10 cellular contexts compared by ENCODE assay signal in the genomic region with DNA sequence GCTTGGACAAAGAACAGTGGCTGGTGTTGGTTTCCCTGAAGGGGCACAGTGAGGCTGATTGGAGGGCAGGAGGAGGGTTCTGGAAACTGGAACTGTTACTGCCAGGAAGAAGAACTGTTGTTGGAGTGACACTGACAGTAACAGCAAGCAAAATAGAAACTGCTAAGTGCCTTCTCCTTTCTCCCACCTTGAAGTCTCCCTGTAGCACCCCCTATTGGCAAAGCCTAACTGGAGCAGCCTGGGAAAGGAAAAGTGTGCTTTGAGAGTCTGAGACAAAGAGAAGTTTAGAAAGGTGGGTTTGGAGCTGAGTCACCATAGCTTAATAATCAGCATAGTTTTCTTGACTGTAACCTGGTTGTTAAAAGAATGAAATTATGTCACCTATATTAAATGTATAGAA. TPM values are rescaled to one million over a fixed set of nuclear protein-coding genes. Genes with fewer than 3 reads are reported as not detected.
DNase-seq lines count a peak whose midpoint lies in the region; TF ChIP-seq lines count a peak whose summit lies in the region.
"Had no signal": no experiment of that assay in that cellular context is flagged by ENCODE, and none has a peak within 500 bp of the region (broad histone marks: within the 10 kb centered on the region; RNA-seq: fewer than 3 reads in every experiment).

No MANE protein-coding gene starts in this region.

- H3K9me3 Mint-ChIP-seq in activated T-cell treated with anti-CD3 and anti-CD28 coated beads, Interleukin-2, amount 50 U/mL, for 24 hours = no peaks in the 10 kb centered on the region
- no peaks in the 10 kb centered on the region for H3K9me3 Mint-ChIP-seq in endodermal cell

- peaks cover 99% of the 10 kb centered on the region for H3K27me3 Mint-ChIP-seq in activated T-cell treated with anti-CD3 and anti-CD28 coated beads, Interleukin-2, amount 50 U/mL, for 24 hours
- H3K27me3 Mint-ChIP-seq in endodermal cell (ENCODE audit: insufficient read depth) = no peaks in the 10 kb centered on the region

- H3K27ac Mint-ChIP-seq in activated T-cell treated with anti-CD3 and anti-CD28 coated beads, Interleukin-2, amount 50 U/mL, for 24 hours = no peak overlapping the region
- H3K27ac Mint-ChIP-seq in endodermal cell = no peak overlapping the region

- no peak overlapping the region for H3K4me3 Mint-ChIP-seq in activated T-cell treated with anti-CD3 and anti-CD28 coated beads, Interleukin-2, amount 50 U/mL, for 24 hours
- no peak overlapping the region for H3K4me3 Mint-ChIP-seq in endodermal cell

- peak; percentile 91 for TF ChIP-seq CTCF in endodermal cell (conservative IDR thresholded peaks at IDR 0.05)
- TF ChIP-seq CTCF in retinal pigment epithelial cell (conservative IDR thresholded peaks at IDR 0.05; ENCODE audit: low read depth, low read length) = peak; percentile 62

- no peaks in the 10 kb centered on the region for H3K4me1 ChIP-seq in endodermal cell (ENCODE audit: control insufficient read depth, insufficient read depth, low read length)
- H3K4me1 ChIP-seq: ascending aorta had no signal

- no peaks in the 10 kb centered on the region for H3K36me3 Mint-ChIP-seq in activated T-cell treated with anti-CD3 and anti-CD28 coated beads, Interleukin-2, amount 50 U/mL, for 24 hours (ENCODE audit: low read depth)
- no peaks in the 10 kb centered on the region for H3K36me3 Mint-ChIP-seq in endodermal cell (ENCODE audit: low read depth)

- no peaks in the 10 kb centered on the region for H3K27me3 ChIP-seq in endodermal cell (ENCODE audit: control insufficient read depth, insufficient read depth, low read length, poor library complexity, severe bottlenecking)
- H3K27me3 ChIP-seq: ascending aorta, MG63 had no signal

- DNase-seq in activated T-cell treated with anti-CD3 and anti-CD28 coated beads, Interleukin-2, amount 50 U/mL, for 48 hours = peak; percentile 33 to 38
- DNase-seq in activated T-cell treated with anti-CD3 and anti-CD28 coated beads, Interleukin-2, amount 50 U/mL, for 24 hours = no peak
- DNase-seq in NCI-H460 (ENCODE audit: extremely low read depth, low read depth) (peak; percentile 21), endodermal cell (peak; percentile 90), retinal pigment epithelial cell (ENCODE audit: low read depth) (no peak), GM19240 (ENCODE audit: insufficient read length, low spot score) (no peak), activated gamma-delta T cell treated with Interleukin-2 at 50 U/mL for 16 hours (no peak), kidney tubule cell (ENCODE audit: low spot score) (no peak)
- DNase-seq: MG63 had no signal

- no peaks in the 10 kb centered on the region for H3K36me3 ChIP-seq in endodermal cell (ENCODE audit: control insufficient read depth, insufficient read depth, low read length)
- H3K36me3 ChIP-seq: ascending aorta, MG63 had no signal

- H3K27ac ChIP-seq in endodermal cell (ENCODE audit: low read depth, low read length) = no peak overlapping the region
- H3K27ac ChIP-seq: ascending aorta had no signal

- H3K4me3 ChIP-seq in endodermal cell (ENCODE audit: low read length) (no peak overlapping the region), retinal pigment epithelial cell (ENCODE audit: low read length) (no peak overlapping the region)
- H3K4me3 ChIP-seq: ascending aorta, MG63 had no signal

- H3K9me3 ChIP-seq in endodermal cell (ENCODE audit: control insufficient read depth, low read length) = no peaks in the 10 kb centered on the region
- H3K9me3 ChIP-seq: ascending aorta, MG63 had no signal

- no peaks in the 10 kb centered on the region for H3K4me1 Mint-ChIP-seq in activated T-cell treated with anti-CD3 and anti-CD28 coated beads, Interleukin-2, amount 50 U/mL, for 24 hours (ENCODE audit: low read depth)
- peaks cover 8% of the 10 kb centered on the region for H3K4me1 Mint-ChIP-seq in endodermal cell

- no peak overlapping the region for H3K9ac ChIP-seq in endodermal cell (ENCODE audit: extremely low read depth, low read length, poor library complexity, severe bottlenecking)

RNA-seq across cellular contexts. Expression of gene TMEM174, which starts 2.5 kb away (rescaled TPM):
- not detected in 2 replicates for total RNA-seq in NCI-H460 (2014; rRNA removed; shearing (Covaris generic))
- not detected in 2 replicates for polyA plus RNA-seq in NCI-H460 (2014; cell fraction: nucleus; rRNA removed)
- not detected for total RNA-seq in endodermal cell
- polyA plus RNA-seq in endodermal cell (2013, experiment 1 of 2) = not detected
- polyA plus RNA-seq in endodermal cell (2013, experiment 2 of 2) = not detected
- total RNA-seq: ascending aorta had no signal

RNA-seq across cellular contexts. Expression of gene TMEM171, which starts 50.1 kb away (rescaled TPM):
- total RNA-seq in NCI-H460 (2014; rRNA removed; shearing (Covaris generic)) = 0.64 TPM in 1 of 2 replicates, not detected in the other
- polyA plus RNA-seq in NCI-H460 (2014; cell fraction: nucleus; rRNA removed) = 0.49 and 2.8 TPM in 2 replicates
- total RNA-seq in endodermal cell = under 1 TPM; 0.57 to 0.73 TPM
- not detected for polyA plus RNA-seq in endodermal cell (2013, experiment 1 of 2)
- polyA plus RNA-seq in endodermal cell (2013, experiment 2 of 2) = not detected
- total RNA-seq: ascending aorta had no signal

Comparison
In these comparisons a context has a peak if more than half of its experiments do, and no peak if none do; other contexts are left out.
1. DNase-seq: peak in activated T-cell treated with anti-CD3 and anti-CD28 coated beads, Interleukin-2, amount 50 U/mL, for 48 hours (2 of 2), NCI-H460 (single experiment) and endodermal cell (single experiment); none in activated T-cell treated with anti-CD3 and anti-CD28 coated beads, Interleukin-2, amount 50 U/mL, for 24 hours (single experiment), retinal pigment epithelial cell (single experiment), GM19240 (single experiment), activated gamma-delta T cell treated with Interleukin-2 at 50 U/mL for 16 hours (single experiment) and kidney tubule cell (single experiment).